8 cellular contexts compared by ENCODE assay signal in the genomic region with DNA sequence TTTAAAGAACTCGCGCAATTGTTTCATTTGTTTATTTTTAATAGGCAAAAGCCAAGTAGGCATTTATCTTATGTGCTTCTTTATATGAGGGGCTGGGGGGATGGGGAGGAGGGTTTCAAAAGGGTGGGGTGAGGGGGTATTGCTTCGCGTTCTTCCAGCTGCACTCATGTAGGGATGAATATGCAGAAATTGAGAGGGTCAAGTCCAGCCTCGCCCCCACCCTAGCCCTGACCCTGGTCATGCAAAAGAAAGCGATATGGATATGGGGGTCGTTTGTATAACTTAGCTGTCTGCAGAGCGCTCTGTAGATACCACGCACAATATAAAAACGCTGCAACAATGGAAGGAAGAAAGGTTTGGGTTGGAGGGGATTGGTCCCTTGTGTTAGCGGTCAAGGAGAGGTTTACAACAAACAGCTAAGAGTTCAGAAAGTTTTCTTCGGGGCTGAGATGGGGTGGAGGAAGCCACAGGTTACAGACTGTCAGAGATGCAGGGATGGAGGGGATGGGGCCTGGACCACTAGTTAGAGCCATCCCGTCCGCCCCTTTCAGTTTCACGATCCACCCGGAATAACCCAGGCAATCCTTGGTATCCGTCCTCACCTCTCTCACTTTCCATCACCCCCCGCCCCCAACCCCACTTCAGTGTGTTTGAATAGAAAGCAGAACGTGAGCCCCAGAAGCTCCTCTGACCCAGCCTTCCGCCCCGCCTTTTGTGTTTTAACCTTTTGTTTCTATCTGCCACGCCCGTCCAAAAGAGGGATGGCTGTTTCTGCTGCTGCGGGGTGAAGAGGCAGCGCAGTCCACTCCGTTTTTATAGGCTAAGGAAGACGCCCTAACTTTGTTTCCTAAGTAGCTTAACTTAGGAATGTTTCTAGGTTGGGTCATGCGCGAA.
DNase-seq lines count a peak whose midpoint lies in the region; ATAC-seq, FAIRE-seq and TF ChIP-seq lines count a peak whose summit lies in the region.

No MANE protein-coding gene starts in this region.

- no peak overlapping the region for H2BK120ac ChIP-seq in H1 (replicated peaks; ENCODE audit: low read depth, low read length)

- H4K20me1 ChIP-seq in H1 (replicated peaks in 1 of 2; ENCODE audit: control insufficient read depth in 1 of 2, insufficient read depth in 2 of 2, low read length in 2 of 2): peaks cover 3% of the 10 kb centered on the region in 2 experiments
- H4K20me1 ChIP-seq in PC-9 (ENCODE audit: insufficient read depth): no peaks in the 10 kb centered on the region

- H3K79me2 ChIP-seq in H1 (ENCODE audit: control insufficient read depth in 1 of 2, insufficient read depth in 2 of 2, low read length in 2 of 2) (peaks cover 11 to 57% of the 10 kb centered on the region in 2 experiments; a peak in 3 of 4 replicates), PC-9 (ENCODE audit: low read depth) (no peaks in the 10 kb centered on the region)

- FAIRE-seq in H1 (lab: Jason Lieb, UNC): no peak

- no peak overlapping the region for H2BK20ac ChIP-seq in H1 (ENCODE audit: low read length)

- H3K36me3 ChIP-seq in BJ (ENCODE audit: control insufficient read depth, insufficient read depth, low read length) (no peaks in the 10 kb centered on the region), H1 (ENCODE audit: control insufficient read depth in 2 of 4, insufficient read depth in 4 of 4, low read length in 3 of 4) (peaks cover 0 to 17% (median 0%) of the 10 kb centered on the region in 4 experiments; a peak in 2 of 8 replicates), PC-9 (ENCODE audit: low read depth) (no peaks in the 10 kb centered on the region)

- peak overlapping the region; percentile 67; the same call in 1 of the 2 replicates for H2BK15ac ChIP-seq in H1 (ENCODE audit: low read length)

- peaks cover 42% of the 10 kb centered on the region for H3K27me3 Mint-ChIP-seq in nephron (ENCODE audit: low read depth)

- H4K5ac ChIP-seq in H1 (ENCODE audit: insufficient read length, low read depth, low read length): peak overlapping the region; percentile 56

- H4K8ac ChIP-seq in H1 (ENCODE audit: extremely low read depth, insufficient read depth, low read length): no peak overlapping the region

- peaks cover 41% of the 10 kb centered on the region for H3K27me3 ChIP-seq in BJ (ENCODE audit: control insufficient read depth, insufficient read depth, low read length)
- peaks cover 0 to 3% (median 0%) of the 10 kb centered on the region in 4 experiments; a peak in 1 of 7 replicates for H3K27me3 ChIP-seq in H1 (replicated peaks in 1 of 4; ENCODE audit: control insufficient read depth in 3 of 4, extremely low read depth in 1 of 4, insufficient read depth in 3 of 4, low read length in 3 of 4)
- peaks cover 30% of the 10 kb centered on the region for H3K27me3 ChIP-seq in PC-9 (ENCODE audit: insufficient read depth, low read depth)

- H3K4me1 Mint-ChIP-seq in nephron: peaks cover 45% of the 10 kb centered on the region

- 1% methylated on average over 29 of the region's 29 CpGs; no CpG with 5 or more reads in 1 of the 2 experiments for WGBS in H1 (ENCODE audit: extremely low coverage in 1 of 2, insufficient coverage in 1 of 2, insufficient read length in 1 of 2, insufficient replicate concordance in 2 of 2, low coverage in 1 of 2, low lambda C conversion rate in 2 of 2, missing lambda C conversion rate in 1 of 2), 2 experiments

- H3K27ac ChIP-seq in H1 (ENCODE audit: low read depth, low read length) (peak overlapping the region; percentile 80), PC-9 (no peak overlapping the region)

- H3K14ac ChIP-seq in H1 (ENCODE audit: insufficient read length): no peak overlapping the region

- no peaks in the 10 kb centered on the region; the same call in 1 of the 2 replicates for H3K79me1 ChIP-seq in H1 (ENCODE audit: low read depth, low read length)

- peak overlapping the region; percentile 38 to 83 (median 76) for H3K9ac ChIP-seq in H1 (replicated peaks in 1 of 4; ENCODE audit: extremely low read depth in 1 of 4, low read depth in 3 of 4, low read length in 3 of 4)

- peaks cover 31% of the 10 kb centered on the region for H3K23me2 ChIP-seq in H1 (ENCODE audit: low read depth, low read length)

- no peak overlapping the region for H3K23ac ChIP-seq in H1 (ENCODE audit: insufficient read length)

- peak overlapping the region; percentile 90 for H2BK5ac ChIP-seq in H1 (ENCODE audit: low read depth, low read length)

- H3K9me3 ChIP-seq in H1 (ENCODE audit: insufficient read depth in 2 of 2, low read depth in 1 of 2, low read length in 1 of 2) (no peaks in the 10 kb centered on the region), PC-9 (ENCODE audit: insufficient read depth, low read depth) (no peaks in the 10 kb centered on the region)

- peak overlapping the region; percentile 56 for H2AK5ac ChIP-seq in H1 (ENCODE audit: low read depth, low read length)

- H3K4me1 ChIP-seq in H1 (replicated peaks in 1 of 4; ENCODE audit: control insufficient read depth in 3 of 4, insufficient read depth in 4 of 4, low read length in 3 of 4) (peaks cover 0 to 6% (median 3%) of the 10 kb centered on the region in 4 experiments; a peak in 6 of 7 replicates), PC-9 (replicated peaks; ENCODE audit: insufficient read depth) (0 out of 2 replicates have a peak, but pooled peaks cover 10% of the 10 kb centered on the region)

- H2BK12ac ChIP-seq in H1 (ENCODE audit: low read depth, low read length): peak overlapping the region; percentile 77

- H3K4me3 ChIP-seq in BJ (ENCODE audit: low read depth, low read length) (peak overlapping the region; percentile 31), H1 (ENCODE audit: extremely low read depth in 1 of 4, insufficient read depth in 2 of 4, low read depth in 3 of 4, low read length in 4 of 4) (peak overlapping the region; percentile 49 to 95 (median 88)), PC-9 (no peak overlapping the region)

- POLR2A ChIA-PET in BJ (lab: Charles Lee) (interaction anchor here (0.5 kb wide), 1 partner anchor 954 kb away, joined by 3 read pairs; no protein-coding TSS in a partner anchor), H1 (lab: Charles Lee; ENCODE audit: partially characterized antibody) (interaction anchor here (0.7 to 8.6 kb wide), 12 partner anchors 9 to 162 kb away, joined by 3 to 161 read pairs (median 6); a partner anchor contains a TSS), PC-9 (lab: Charles Lee; ENCODE audit: unreplicated experiment) (no interaction called here)

- no peaks in the 10 kb centered on the region for H3K9me3 Mint-ChIP-seq in nephron

- peak overlapping the region; percentile 80 for H3K18ac ChIP-seq in H1 (ENCODE audit: extremely low read depth, low read length)

- TF ChIP-seq RAD21 in H1 (IDR thresholded peaks at IDR 0.05 in 1 of 2, conservative IDR thresholded peaks at IDR 0.05 in 1 of 2; ENCODE audit: low read depth in 2 of 2, low read length in 2 of 2): no peak

- H3K36me3 Mint-ChIP-seq in nephron (ENCODE audit: low read depth): peaks cover 17% of the 10 kb centered on the region

- H3K4me2 ChIP-seq in H1 (ENCODE audit: insufficient read depth in 1 of 2, low read depth in 2 of 2, low read length in 2 of 2): peak overlapping the region; percentile 70 to 90
- H3K4me2 ChIP-seq in PC-9: no peak overlapping the region

- ATAC-seq in HG03135 (IDR thresholded peaks at IDR 0.05; ENCODE audit: unreplicated experiment) (no peak), HG03139 (IDR thresholded peaks at IDR 0.05; ENCODE audit: unreplicated experiment) (no peak)

- intact Hi-C loops in PC-9 (cut with micrococcal nuclease; ENCODE audit: unreplicated experiment): loop anchor here (10.0 kb wide), 1 partner anchor 138 kb away; no protein-coding TSS in a partner anchor

- peak overlapping the region; percentile 61 for H4K91ac ChIP-seq in H1 (replicated peaks; ENCODE audit: insufficient read length, low read length)

- no peaks in the 10 kb centered on the region for H3K9me2 ChIP-seq in PC-9 (ENCODE audit: insufficient read depth)

- H2AFZ ChIP-seq in H1 (ENCODE audit: low read length): no peak overlapping the region
- no peak overlapping the region for H2AFZ ChIP-seq in PC-9

- peak overlapping the region; percentile 88 to 97 (median 91) for H3K4me3 Mint-ChIP-seq in nephron

- H3K56ac ChIP-seq in H1 (replicated peaks; ENCODE audit: insufficient read length, low read depth, low read length): peak overlapping the region; percentile 7

- CTCF ChIA-PET in BJ (lab: Yijun Ruan, JAX) (interaction anchor here (1.6 kb wide), 1 partner anchor 71 kb away, joined by 4 read pairs; no protein-coding TSS in a partner anchor), H1 (lab: Charles Lee; ENCODE audit: partially characterized antibody) (interaction anchor here (0.6 to 3.7 kb wide), 4 partner anchors 37 to 82 kb away, joined by 3 to 10 read pairs (median 4); a partner anchor contains a TSS), PC-9 (lab: Charles Lee) (no interaction called here)

- TF ChIP-seq EP300 in H1 (IDR thresholded peaks at IDR 0.05; ENCODE audit: borderline replicate concordance in 1 of 2, low read depth in 2 of 2, low read length in 2 of 2): no peak

- H3K27ac Mint-ChIP-seq in nephron: peak overlapping the region; percentile 82 to 94 (median 92)

- TF ChIP-seq POLR2A in H1 (IDR thresholded peaks at IDR 0.05; ENCODE audit: control extremely low read depth in 1 of 2, low read depth in 2 of 2, low read length in 2 of 2): peak in 1 of 2 experiments; percentile 66; a peak in 2 of 3 replicates

- TF ChIP-seq CTCF in BJ (IDR thresholded peaks at IDR 0.05; ENCODE audit: insufficient read depth, low read depth, low read length) (no peak), H1 (IDR thresholded peaks at IDR 0.05; ENCODE audit: control extremely low read depth in 1 of 3, insufficient read depth in 1 of 3, low read depth in 1 of 3, low read length in 3 of 3) (no peak), nephron (IDR thresholded peaks at IDR 0.05; ENCODE audit: unreplicated experiment in 3 of 3) (no peak), PC-9 (conservative IDR thresholded peaks at IDR 0.05) (no peak)

- no TSS peak for BruUV-seq in PC-9 (replicated peaks; lab: Mats Ljungman, UMichigan)

- no peaks in the 10 kb centered on the region for H3F3A ChIP-seq in PC-9 (ENCODE audit: insufficient read depth, low read depth)

- H3K4ac ChIP-seq in H1 (replicated peaks; ENCODE audit: insufficient read length, low read depth, low read length): peak overlapping the region; percentile 30

- DNase-seq in BJ (ENCODE audit: low read depth) (no peak), NCI-H1105 treated with DMSO at 0.1 percent for 48 hours (lab: John Stamatoyannopoulos, UW) (peak; percentile 54), H1 (ENCODE audit: low read depth in 1 of 2, low spot score in 2 of 2) (peak in 1 of 2 experiments; percentile 67), PC-9 (no peak), H4 (ENCODE audit: low spot score) (no peak)

TF ChIP-seq in H1, 55 proteins besides CTCF, POLR2A, EP300 and RAD21 (continues in another document):
- 0 out of 2 replicates have a peak, but pooled peaks have one; percentile 2 for TF ChIP-seq BACH1 (IDR thresholded peaks at IDR 0.05; ENCODE audit: low read length)
- TF ChIP-seq HDAC2 (IDR thresholded peaks at IDR 0.05; ENCODE audit: borderline replicate concordance in 1 of 2, low read depth in 2 of 2, low read length in 2 of 2): 0 out of 4 replicates have a peak, but pooled peaks of 1 of the 2 experiments have one; percentile 39
- no peak for TF ChIP-seq NANOG (IDR thresholded peaks at IDR 0.05; ENCODE audit: insufficient read depth, low read depth, low read length, poor library complexity, severe bottlenecking)
- TF ChIP-seq BCL11A (IDR thresholded peaks at IDR 0.05; ENCODE audit: low read depth in 2 of 2, low read length in 2 of 2): no peak
